ENCODE assay signal across 20 cellular contexts in the genomic region with DNA sequence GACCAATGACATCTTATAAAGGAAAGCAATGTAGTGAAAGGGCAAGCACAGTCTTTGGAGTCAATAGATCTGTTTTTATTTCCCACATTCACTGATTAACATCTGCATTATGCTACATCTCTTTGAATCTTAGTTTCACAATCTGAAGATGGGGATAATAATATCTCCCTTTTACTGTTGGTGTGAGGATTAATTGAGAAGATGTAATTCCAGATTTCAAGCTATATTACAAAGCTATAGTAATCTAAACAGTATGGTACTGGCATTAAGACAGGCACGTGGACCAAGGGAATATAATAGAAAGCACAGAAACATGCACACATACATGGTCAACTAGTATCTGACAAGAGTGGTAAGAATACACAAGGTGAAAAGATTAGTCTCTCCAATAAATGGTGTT. TPM values are rescaled to one million over a fixed set of nuclear protein-coding genes. Genes with fewer than 3 reads are reported as not detected.
DNase-seq lines count a peak whose midpoint lies in the region; ATAC-seq, FAIRE-seq and TF ChIP-seq lines count a peak whose summit lies in the region.
"Had no signal": no experiment of that assay in that cellular context is flagged by ENCODE, and none has a peak within 500 bp of the region (broad histone marks: within the 10 kb centered on the region; RNA-seq: fewer than 3 reads in every experiment).

No MANE protein-coding gene starts in this region.

- WGBS in K562 (ENCODE audit: insufficient coverage, low coverage, missing lambda C conversion rate): 8% methylated on average over 1 of the region's 1 CpG
- WGBS in thyroid gland, 2 donors: 93% methylated on average over 1 of the region's 1 CpG

- no peak for DNase-seq in HCT116 (ENCODE audit: low read depth, low spot score)
- no peak for DNase-seq in OCI-LY7 (ENCODE audit: low spot score)
- no peak for DNase-seq in K562 (ENCODE audit: extremely low read depth in 1 of 4, low spot score in 3 of 4)
- no peak for DNase-seq in thyroid gland
- no peak for DNase-seq in stimulated activated naive CD8-positive, alpha-beta T cell treated with anti-CD3 and anti-CD28 coated beads, Interleukin-15, Interleukin-2, amounts not matched to agents 100 U/mL and 50 U/mL, for 24 hours
- no peak for DNase-seq in Right ventricle myocardium superior
- DNase-seq: Caco-2; CD4-positive, CD25-positive, alpha-beta regulatory T cell; CD8-positive, alpha-beta T cell; DMS153; DND-41; GM23248; H7; HCEC 1CT had no signal

- H3K9ac ChIP-seq in HCT116 (ENCODE audit: low read length): no peak overlapping the region
- no peak overlapping the region for H3K9ac ChIP-seq in K562 (ENCODE audit: insufficient read depth in 1 of 2, low read depth in 2 of 2, low read length in 2 of 2)
- H3K9ac ChIP-seq: BLaER1, GM23248 had no signal

- in situ Hi-C loops in K562 (cut with MboI): no loop called here

- CTCF ChIA-PET in HCT116 (lab: Charles Lee) (no interaction called here), OCI-LY7 (lab: Charles Lee; ENCODE audit: unreplicated experiment) (no interaction called here), K562 (lab: Yijun Ruan, JAX; ENCODE audit: low intra/inter-chr PET ratio) (no interaction called here)

- no TSS peak for BruUV-seq in HCT116 (replicated peaks; lab: Mats Ljungman, UMichigan)
- BruUV-seq in OCI-LY7 (replicated peaks; lab: Mats Ljungman, UMichigan): no TSS peak
- no TSS peak for BruUV-seq in K562 (replicated peaks; lab: Mats Ljungman, UMichigan)

- H3K4me2 ChIP-seq in HCT116 (ENCODE audit: low read length) (no peak overlapping the region), OCI-LY7 (ENCODE audit: low read length) (peak overlapping the region; percentile 34), K562 (ENCODE audit: insufficient read depth, low read length) (no peak overlapping the region)
- H3K4me2 ChIP-seq: BLaER1 had no signal

- H3K4me1 ChIP-seq in HCT116 (ENCODE audit: control insufficient read depth in 1 of 2, insufficient read depth in 2 of 2, low read length in 2 of 2) (no peaks in the 10 kb centered on the region), OCI-LY7 (ENCODE audit: insufficient read depth, low read length, poor library complexity, severe bottlenecking) (peaks cover 21% of the 10 kb centered on the region), K562 (replicated peaks in 1 of 2; ENCODE audit: control insufficient read depth in 2 of 2, insufficient read depth in 2 of 2, low read length in 2 of 2) (peaks cover 3 to 4% of the 10 kb centered on the region in 2 experiments; a peak in 1 of 5 replicates), thyroid gland (peaks cover 13 to 26% of the 10 kb centered on the region in 2 donors)
- H3K4me1 ChIP-seq: BLaER1 had no signal

- intact Hi-C loops in HCT116 (cut with micrococcal nuclease): no loop called here
- intact Hi-C loops in OCI-LY7 (cut with micrococcal nuclease; ENCODE audit: unreplicated experiment): no loop called here
- intact Hi-C loops in K562 (cut with micrococcal nuclease): no loop called here
- intact Hi-C loops in thyroid gland (cut with DNase I): no loop called here
- intact Hi-C loops in Right ventricle myocardium superior (cut with DNase I): no loop called here

- POLR2A ChIA-PET in HCT116 (lab: Charles Lee) (no interaction called here), OCI-LY7 (lab: Charles Lee) (no interaction called here), K562 (lab: Yijun Ruan, JAX) (interaction anchor here (1.6 kb wide), 1 partner anchor 17 kb away, joined by 3 read pairs; no protein-coding TSS in a partner anchor)

- H3K9me2 ChIP-seq in HCT116 (ENCODE audit: insufficient read depth): no peaks in the 10 kb centered on the region
- no peaks in the 10 kb centered on the region for H3K9me2 ChIP-seq in OCI-LY7 (ENCODE audit: insufficient read depth, low read length)

- no peaks in the 10 kb centered on the region for H3K36me3 ChIP-seq in HCT116 (ENCODE audit: control insufficient read depth in 1 of 2, insufficient read depth in 2 of 2, low read length in 2 of 2)
- H3K36me3 ChIP-seq in OCI-LY7 (ENCODE audit: insufficient read depth, low read length): no peaks in the 10 kb centered on the region
- no peaks in the 10 kb centered on the region for H3K36me3 ChIP-seq in K562 (ENCODE audit: control insufficient read depth, insufficient read depth, low read length)
- no peaks in the 10 kb centered on the region for H3K36me3 ChIP-seq in thyroid gland
- H3K36me3 ChIP-seq: BLaER1 had no signal

- H3K27me3 ChIP-seq in HCT116 (ENCODE audit: insufficient read depth, low read length) (no peaks in the 10 kb centered on the region), K562 (ENCODE audit: control insufficient read depth in 2 of 2, insufficient read depth in 2 of 2, low read length in 2 of 2) (no peaks in the 10 kb centered on the region; a peak in 1 of 5 replicates), thyroid gland (no peaks in the 10 kb centered on the region)
- H3K27me3 ChIP-seq: BLaER1 had no signal

- FAIRE-seq in K562 (lab: Jason Lieb, UNC): no peak
- FAIRE-seq: G401.6, H1 had no signal

- no peak for TF ChIP-seq EP300 in K562 (IDR thresholded peaks at IDR 0.05; ENCODE audit: low read length)

- H3K9me3 ChIP-seq in HCT116 (ENCODE audit: control insufficient read depth in 1 of 2, insufficient read depth in 1 of 2, low read depth in 1 of 2, low read length in 2 of 2): peaks cover 0 to 5% of the 10 kb centered on the region in 2 experiments; a peak in 1 of 4 replicates
- peaks cover 11% of the 10 kb centered on the region; the same call in 1 of the 2 replicates for H3K9me3 ChIP-seq in OCI-LY7 (ENCODE audit: low read length)
- H3K9me3 ChIP-seq in K562 (replicated peaks; ENCODE audit: control insufficient read depth, insufficient read depth, low read depth, low read length): no peaks in the 10 kb centered on the region
- no peaks in the 10 kb centered on the region for H3K9me3 ChIP-seq in thyroid gland

- H2AFZ ChIP-seq in HCT116 (ENCODE audit: low read depth, low read length, poor library complexity, severe bottlenecking): no peak overlapping the region
- H2AFZ ChIP-seq in OCI-LY7 (ENCODE audit: low read length): no peak overlapping the region
- no peak overlapping the region for H2AFZ ChIP-seq in K562 (ENCODE audit: low read depth, low read length)
- H2AFZ ChIP-seq: GM23248 had no signal

- H3K27ac ChIP-seq in HCT116 (ENCODE audit: low read depth, low read length): no peak overlapping the region
- H3K27ac ChIP-seq in OCI-LY7 (ENCODE audit: low read depth, low read length, poor library complexity, severe bottlenecking): peak overlapping the region; percentile 58
- no peak overlapping the region for H3K27ac ChIP-seq in K562 (ENCODE audit: extremely low read depth, low read depth, low read length)
- peak overlapping the region in 2 of 3 donors; percentile 44 to 54 for H3K27ac ChIP-seq in thyroid gland
- H3K27ac ChIP-seq: BLaER1, C4-2B, GM23248 had no signal

- H3K9me1 ChIP-seq in K562 (ENCODE audit: control insufficient read depth, insufficient read depth, low read length): no peaks in the 10 kb centered on the region

- RAD21 ChIA-PET in HCT116 (lab: Charles Lee; ENCODE audit: low non-redundant PET in 1 of 2, low total read pairs in 2 of 2, uncharacterized antibody in 2 of 2, unreplicated experiment in 2 of 2): no interaction called here

- TF ChIP-seq RAD21 in HCT116 (IDR thresholded peaks at IDR 0.05; ENCODE audit: low read depth) (no peak), K562 (CRISPR knock-in tag; conservative IDR thresholded peaks at IDR 0.05 in 1 of 2, IDR thresholded peaks at IDR 0.05 in 1 of 2) (no peak)

- no peak overlapping the region for H3K4me3 ChIP-seq in HCT116 (replicated peaks in 1 of 2; ENCODE audit: low read depth in 1 of 2, low read length in 2 of 2)
- H3K4me3 ChIP-seq in OCI-LY7 (ENCODE audit: low read depth, low read length, poor library complexity, severe bottlenecking): no peak overlapping the region
- H3K4me3 ChIP-seq in K562: no peak overlapping the region
- H3K4me3 ChIP-seq in thyroid gland (replicated peaks in 1 of 3): no peak overlapping the region
- H3K4me3 ChIP-seq: BLaER1, GM23248 had no signal

- no peaks in the 10 kb centered on the region for H3K79me2 ChIP-seq in HCT116 (ENCODE audit: insufficient read depth, low read length)
- H3K79me2 ChIP-seq in OCI-LY7 (ENCODE audit: insufficient read depth, low read depth, low read length): no peaks in the 10 kb centered on the region
- no peaks in the 10 kb centered on the region for H3K79me2 ChIP-seq in K562 (ENCODE audit: control insufficient read depth, insufficient read depth, low read length)

- TF ChIP-seq POLR2A in HCT116 (IDR thresholded peaks at IDR 0.05; ENCODE audit: borderline replicate concordance, extremely low read depth, insufficient read depth, insufficient read length) (no peak), K562 (conservative IDR thresholded peaks at IDR 0.05) (no peak), thyroid gland (IDR thresholded peaks at IDR 0.05) (no peak)

- no peak for TF ChIP-seq CTCF in HCT116 (IDR thresholded peaks at IDR 0.05 in 2 of 3, conservative IDR thresholded peaks at IDR 0.05 in 1 of 3; ENCODE audit: borderline replicate concordance in 1 of 3, insufficient read depth in 1 of 3, low read depth in 2 of 3, low read length in 2 of 3)
- no peak for TF ChIP-seq CTCF in OCI-LY7 (conservative IDR thresholded peaks at IDR 0.05; ENCODE audit: low read length)
- TF ChIP-seq CTCF in K562 (IDR thresholded peaks at IDR 0.05 in 2 of 3, conservative IDR thresholded peaks at IDR 0.05 in 1 of 3; ENCODE audit: insufficient read depth in 2 of 3, low read depth in 1 of 3, low read length in 3 of 3): no peak
- TF ChIP-seq CTCF in thyroid gland (IDR thresholded peaks at IDR 0.05): no peak

- no peak for ATAC-seq in HCT116
- ATAC-seq in K562: no peak
- ATAC-seq in stimulated activated naive CD8-positive, alpha-beta T cell treated with anti-CD3 and anti-CD28 coated beads, Interleukin-15, Interleukin-2, amounts not matched to agents 100 U/mL and 50 U/mL, for 24 hours: no peak
- ATAC-seq in Right ventricle myocardium superior (ENCODE audit: poor library complexity): no peak
- ATAC-seq in GM18907 (IDR thresholded peaks at IDR 0.05; ENCODE audit: unreplicated experiment): no peak
- no peak for ATAC-seq in HG03571 (IDR thresholded peaks at IDR 0.05; ENCODE audit: unreplicated experiment)
- ATAC-seq: CD8-positive, alpha-beta T cell had no signal

- no peaks in the 10 kb centered on the region for H4K20me1 ChIP-seq in HCT116 (ENCODE audit: insufficient read depth)
- H4K20me1 ChIP-seq in OCI-LY7 (ENCODE audit: insufficient read depth, low read length): no peaks in the 10 kb centered on the region
- no peaks in the 10 kb centered on the region for H4K20me1 ChIP-seq in K562 (replicated peaks; ENCODE audit: control insufficient read depth, insufficient read depth, low read length)
- H4K20me1 ChIP-seq: BLaER1 had no signal

RNA-seq across cellular contexts. Expression of a gene that starts 45.3 kb away (rescaled TPM):
- total RNA-seq in HCT116 (2021; ENCODE audit: unreplicated experiment) (0.91 TPM), OCI-LY7 (2022) (3.4 and 7.0 TPM in 2 replicates), K562 (2014; rRNA removed) (0.05 TPM in 1 of 2 replicates, not detected in the other), K562 (2014; rRNA removed; fragmentation: Illumina TruSeq; extraction: Trizol) (0.03 TPM in 1 of 2 replicates, not detected in the other), K562 (2015; rRNA removed; fragmentation: Illumina TruSeq; extraction: Trizol) (0.34 and 0.69 TPM in 2 replicates), K562 (2021) (0.42 TPM in 1 of 2 replicates, not detected in the other), thyroid gland (10 to 100 TPM; 18.3 to 94.5 (median 59.8) TPM), Right ventricle myocardium superior (1.3 TPM)
- 1.1 and 1.2 TPM in 2 replicates for polyA plus RNA-seq in HCT116 (2012)
- total RNA-seq in OCI-LY7 (2014; rRNA removed; shearing (Covaris generic)): 1.1 and 1.2 TPM in 2 replicates
- 0.12 TPM in 1 of 2 replicates, not detected in the other for total RNA-seq in K562 (2011; cell fraction: chromatin; rRNA removed; ENCODE audit: low replicate concordance)
- not detected in 2 replicates for total RNA-seq in K562 (2011; cell fraction: nucleolus; rRNA removed)
- total RNA-seq in K562 (2011; cell fraction: nucleoplasm; rRNA removed): not detected in 2 replicates
- polyA plus RNA-seq in K562 (2011; rRNA removed) (0.03 and 0.05 TPM in 2 replicates), K562 (2014; fragmentation: Illumina TruSeq; extraction: Trizol) (0.03 and 0.16 TPM in 2 replicates), K562 (2014; fragmentation: Nextera tagmentation; extraction: Ambion mirVana) (under 1 TPM; 0.10 to 0.13 TPM), K562 (2014; rRNA removed) (0.13 and 0.77 TPM in 2 replicates)
- polyA plus RNA-seq in K562 (2011; cell fraction: cytosol; rRNA removed): 0.12 TPM in 1 of 2 replicates, not detected in the other
- 0.10 and 0.57 TPM in 2 replicates for polyA plus RNA-seq in K562 (2011; cell fraction: nucleus; rRNA removed)
- 0.21 and 0.96 TPM in 2 replicates for polyA plus RNA-seq in K562 (2012)
- not detected in 2 replicates for polyA minus RNA-seq in K562 (2011; rRNA and poly(A)+ RNA removed)
- polyA minus RNA-seq in K562 (2011; cell fraction: cytosol; rRNA and poly(A)+ RNA removed): not detected in 2 replicates
- polyA minus RNA-seq in K562 (2011; cell fraction: nucleus; rRNA and poly(A)+ RNA removed): not detected in 2 replicates

Comparison
In these comparisons a context has a peak if more than half of its experiments do, and no peak if none do; other contexts are left out.
1. H3K27ac ChIP-seq: peak in OCI-LY7 (single experiment) and thyroid gland (2 of 3); none in HCT116 (single experiment) and K562 (single experiment).